ENCODE assay signal across 1 cellular context in genomic region chr6:42661540-42662153, GRCh38.
A peak's percentile ranks its signal among the peaks of the same experiment; 100 is the strongest.
TF ChIP-seq lines count a peak whose summit lies in the region.

No MANE protein-coding gene starts in this region.

TF ChIP-seq in K562, 482 proteins besides CTCF, POLR2A, EP300 and RAD21 (continued from another document and continues in another):
- TF ChIP-seq ZHX1 (conservative IDR thresholded peaks at IDR 0.05; ENCODE audit: low read length) (no peak), ZNF592 (IDR thresholded peaks at IDR 0.05) (0 out of 2 replicates have a peak, but pooled peaks have one; percentile 27), KLF16 (IDR thresholded peaks at IDR 0.05) (peak; percentile 23; the same call in 1 of the 2 replicates), HSF4 (CRISPR knock-in tag; IDR thresholded peaks at IDR 0.05; ENCODE audit: borderline replicate concordance) (no peak), ZNF280A (IDR thresholded peaks at IDR 0.05; ENCODE audit: low read depth, partially characterized antibody) (no peak), JUNB (CRISPR knock-in tag; conservative IDR thresholded peaks at IDR 0.05) (no peak), XRCC3 (IDR thresholded peaks at IDR 0.05) (no peak), E2F1 (CRISPR knock-in tag; IDR thresholded peaks at IDR 0.05) (no peak), ZNF609 (CRISPR knock-in tag; IDR thresholded peaks at IDR 0.05; ENCODE audit: borderline replicate concordance) (no peak), HCFC1 (IDR thresholded peaks at IDR 0.05; ENCODE audit: low read depth, low read length) (peak; percentile 31; the same call in 1 of the 2 replicates), CEBPG (CRISPR knock-in tag; IDR thresholded peaks at IDR 0.05) (no peak), CEBPG (tag; conservative IDR thresholded peaks at IDR 0.05 in 1 of 2, IDR thresholded peaks at IDR 0.05 in 1 of 2) (no peak), SPI1 (IDR thresholded peaks at IDR 0.05; ENCODE audit: borderline replicate concordance, low read depth, low read length) (no peak), ZNF79 (CRISPR knock-in tag; IDR thresholded peaks at IDR 0.05; ENCODE audit: low read depth) (no peak), MAX (CRISPR knock-in tag; IDR thresholded peaks at IDR 0.05) (no peak), ARNT (IDR thresholded peaks at IDR 0.05) (no peak), ZNF77 (CRISPR knock-in tag; IDR thresholded peaks at IDR 0.05) (no peak), ZNF277 (CRISPR knock-in tag; IDR thresholded peaks at IDR 0.05; ENCODE audit: borderline replicate concordance) (no peak), L3MBTL2 (IDR thresholded peaks at IDR 0.05) (no peak), RB1 (IDR thresholded peaks at IDR 0.05; ENCODE audit: low read depth) (peak; percentile 58; the same call in 1 of the 2 replicates), TRIM25 (IDR thresholded peaks at IDR 0.05; ENCODE audit: borderline replicate concordance) (no peak), RREB1 (CRISPR knock-in tag; IDR thresholded peaks at IDR 0.05) (no peak), THRAP3 (IDR thresholded peaks at IDR 0.05; ENCODE audit: borderline replicate concordance) (no peak), CREM (IDR thresholded peaks at IDR 0.05; ENCODE audit: low read depth) (0 out of 2 replicates have a peak, but pooled peaks have one; percentile 30), SAFB2 (IDR thresholded peaks at IDR 0.05; ENCODE audit: borderline replicate concordance, low read depth, low read length, severe bottlenecking) (no peak), BMI1 (IDR thresholded peaks at IDR 0.05; ENCODE audit: low read length) (no peak), ZNF384 (IDR thresholded peaks at IDR 0.05; ENCODE audit: low read depth, low read length) (0 out of 2 replicates have a peak, but pooled peaks have one; percentile 34), SAP30 (IDR thresholded peaks at IDR 0.05; ENCODE audit: borderline replicate concordance, insufficient read depth, low read depth, low read length, poor library complexity, severe bottlenecking) (no peak), SMARCA5 (IDR thresholded peaks at IDR 0.05) (no peak)
